Comparison of ENCODE assay signal across 26 cellular contexts in the genomic region with DNA sequence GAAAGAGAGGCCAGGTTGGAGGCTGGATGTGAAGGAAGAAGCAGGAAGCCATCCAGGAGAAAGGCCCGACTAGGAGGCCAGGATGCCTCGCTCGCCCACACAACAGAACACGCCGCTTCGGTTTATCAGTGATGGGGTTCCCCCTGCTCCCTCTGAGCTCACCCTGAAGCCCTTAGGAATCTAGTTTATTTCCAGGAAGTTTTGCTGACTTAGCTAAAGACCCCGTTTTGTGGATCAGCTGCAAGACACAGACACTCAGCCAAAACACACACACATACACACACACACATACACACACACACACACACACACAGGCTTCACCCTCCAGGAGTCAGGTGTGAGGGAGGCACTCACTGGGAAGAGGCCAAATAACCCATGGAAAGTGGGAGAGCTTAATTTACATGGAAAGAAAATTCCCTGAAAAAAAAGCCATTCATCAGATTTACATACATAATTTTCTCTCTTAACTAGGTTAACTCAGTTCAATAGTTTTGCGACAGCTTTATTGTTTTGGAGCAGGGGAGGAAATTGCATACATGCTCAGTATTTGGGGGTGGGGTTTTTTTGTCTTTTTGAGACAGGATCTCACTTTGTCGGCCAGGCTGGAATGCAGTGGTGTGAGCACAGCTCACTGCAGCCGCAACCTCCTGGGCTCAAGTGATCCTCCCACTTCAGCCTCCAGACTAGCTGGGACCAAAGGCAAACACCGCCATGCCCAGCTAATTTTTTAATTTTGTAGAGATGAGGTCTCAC.
DNase-seq lines count a peak whose midpoint lies in the region; ATAC-seq and TF ChIP-seq lines count a peak whose summit lies in the region.
"Had no signal": no experiment of that assay in that cellular context is flagged by ENCODE, and none has a peak within 500 bp of the region (broad histone marks: within the 10 kb centered on the region; RNA-seq: fewer than 3 reads in every experiment).

No MANE protein-coding gene starts in this region.

- H3F3A ChIP-seq in smooth muscle cell (ENCODE audit: low read depth): no peaks in the 10 kb centered on the region

- H3K4me3 ChIP-seq in HAP-1: no peak overlapping the region
- H3K4me3 ChIP-seq in SK-N-MC: no peak overlapping the region
- no peak overlapping the region for H3K4me3 ChIP-seq in smooth muscle cell

- ATAC-seq in activated T-helper 17 cell treated with anti-CD3 and anti-CD28 coated beads, Interleukin-2, amount 50 U/mL, for 72 hours (replicated peaks): no peak
- no peak for ATAC-seq in HG02798 (IDR thresholded peaks at IDR 0.05; ENCODE audit: poor library complexity, unreplicated experiment)
- ATAC-seq: Panc1, T-helper 17 cell had no signal

- no peaks in the 10 kb centered on the region for H3K4me1 Mint-ChIP-seq in activated T-helper 17 cell treated with anti-CD3 and anti-CD28 coated beads, Interleukin-2, amount 50 U/mL, for 72 hours
- no peaks in the 10 kb centered on the region for H3K4me1 Mint-ChIP-seq in chondrocyte (ENCODE audit: low read depth)
- H3K4me1 Mint-ChIP-seq: CD14-positive monocyte had no signal

- no peaks in the 10 kb centered on the region for H3K36me3 Mint-ChIP-seq in activated T-helper 17 cell treated with anti-CD3 and anti-CD28 coated beads, Interleukin-2, amount 50 U/mL, for 72 hours (ENCODE audit: low read depth)
- no peaks in the 10 kb centered on the region for H3K36me3 Mint-ChIP-seq in chondrocyte (ENCODE audit: low read depth)
- H3K36me3 Mint-ChIP-seq: CD14-positive monocyte had no signal

- H3K9ac ChIP-seq in SK-N-MC (ENCODE audit: insufficient read length): no peak overlapping the region
- no peak overlapping the region for H3K9ac ChIP-seq in smooth muscle cell (ENCODE audit: low read depth)
- H3K9ac ChIP-seq: SK-N-SH had no signal

- H3K27me3 ChIP-seq in HAP-1 (ENCODE audit: low read depth) (peaks cover 2% of the 10 kb centered on the region; the same call in 1 of the 2 replicates), smooth muscle cell (ENCODE audit: low read depth) (no peaks in the 10 kb centered on the region)
- H3K27me3 ChIP-seq: BE2C had no signal

- DNase-seq in HAP-1 (ENCODE audit: low spot score in 2 of 2) (peak; percentile 29 to 54), SK-N-MC (ENCODE audit: low read depth, low spot score) (no peak), left kidney (ENCODE audit: low read depth, low spot score) (peak; percentile 22), smooth muscle cell (lab: John Stamatoyannopoulos, UW; ENCODE audit: unreplicated experiment) (no peak), chondrocyte (ENCODE audit: low spot score) (no peak)
- DNase-seq: ACHN, BE2C, Calu3, DMS79 treated with DMSO at 0.1 percent for 48 hours, GF-D8, HCEC 1CT, Kasumi-1, NCI-H1092 treated with DMSO at 0.1 percent for 48 hours, NCI-H1436, NCI-H187, NCI-H2107, NCI-H446 treated with DMSO at 0.1 percent for 48 hours, NCI-H526, SIG-M5, SK-N-SH, T-helper 17 cell had no signal

- in situ Hi-C loops in HAP-1 (cut with MboI; ENCODE audit: low sequenced_read_pairs): no loop called here

- 0 out of 2 replicates have a peak overlapping the region, but pooled peaks have one; percentile 22 for H3K27ac ChIP-seq in SK-N-MC
- H3K27ac ChIP-seq in smooth muscle cell (ENCODE audit: low read depth): no peak overlapping the region
- H3K27ac ChIP-seq: RWPE1 had no signal

- H3K4me1 ChIP-seq in HAP-1 (peaks cover 11% of the 10 kb centered on the region), smooth muscle cell (ENCODE audit: low read depth) (no peaks in the 10 kb centered on the region)

- WGBS in smooth muscle cell (ENCODE audit: low lambda C conversion rate): 43% methylated on average over 11 of the region's 11 CpGs

- no peaks in the 10 kb centered on the region for H3K9me3 Mint-ChIP-seq in activated T-helper 17 cell treated with anti-CD3 and anti-CD28 coated beads, Interleukin-2, amount 50 U/mL, for 72 hours
- no peaks in the 10 kb centered on the region for H3K9me3 Mint-ChIP-seq in chondrocyte (ENCODE audit: low read depth)
- H3K9me3 Mint-ChIP-seq: CD14-positive monocyte had no signal

- H2AFZ ChIP-seq in smooth muscle cell (ENCODE audit: low read depth): peak overlapping the region; percentile 9

- H3K79me2 ChIP-seq in smooth muscle cell (ENCODE audit: low read depth): no peaks in the 10 kb centered on the region

- no peaks in the 10 kb centered on the region for H3K9me3 ChIP-seq in HAP-1
- H3K9me3 ChIP-seq in SK-N-MC (ENCODE audit: low read depth, low read length): no peaks in the 10 kb centered on the region
- no peaks in the 10 kb centered on the region for H3K9me3 ChIP-seq in smooth muscle cell (replicated peaks; ENCODE audit: low read depth)
- H3K9me3 ChIP-seq: BE2C, SK-N-SH had no signal

- no peak overlapping the region for H3K4me2 ChIP-seq in smooth muscle cell
- H3K4me2 ChIP-seq: SK-N-SH had no signal

- TF ChIP-seq CTCF in smooth muscle cell (IDR thresholded peaks at IDR 0.05; ENCODE audit: borderline replicate concordance, insufficient read depth, poor library complexity, severe bottlenecking) (no peak), chondrocyte (IDR thresholded peaks at IDR 0.05) (no peak)

- H3K27me3 Mint-ChIP-seq in activated T-helper 17 cell treated with anti-CD3 and anti-CD28 coated beads, Interleukin-2, amount 50 U/mL, for 72 hours: peaks cover 21% of the 10 kb centered on the region
- H3K27me3 Mint-ChIP-seq in chondrocyte (ENCODE audit: low read depth): peaks cover 61% of the 10 kb centered on the region

- no peak overlapping the region for H3K27ac Mint-ChIP-seq in activated T-helper 17 cell treated with anti-CD3 and anti-CD28 coated beads, Interleukin-2, amount 50 U/mL, for 72 hours
- H3K27ac Mint-ChIP-seq in chondrocyte (ENCODE audit: unreplicated experiment): no peak overlapping the region
- H3K27ac Mint-ChIP-seq: T-helper 17 cell had no signal

- H3K4me3 Mint-ChIP-seq in activated T-helper 17 cell treated with anti-CD3 and anti-CD28 coated beads, Interleukin-2, amount 50 U/mL, for 72 hours: no peak overlapping the region
- H3K4me3 Mint-ChIP-seq in chondrocyte (ENCODE audit: unreplicated experiment): no peak overlapping the region
- H3K4me3 Mint-ChIP-seq: CD14-positive monocyte, T-helper 17 cell had no signal

- no peaks in the 10 kb centered on the region for H3K36me3 ChIP-seq in HAP-1 (replicated peaks)
- no peaks in the 10 kb centered on the region for H3K36me3 ChIP-seq in SK-N-MC (ENCODE audit: insufficient read depth, low read length)
- H3K36me3 ChIP-seq in smooth muscle cell (ENCODE audit: low read depth): no peaks in the 10 kb centered on the region
- H3K36me3 ChIP-seq: BE2C had no signal

- H4K20me1 ChIP-seq in smooth muscle cell (ENCODE audit: low read depth): no peaks in the 10 kb centered on the region

Comparison
In these comparisons a context has a peak if more than half of its experiments do, and no peak if none do; other contexts are left out.
1. DNase-seq: peak in HAP-1 (2 of 2) and left kidney (single experiment); none in SK-N-MC (single experiment), smooth muscle cell (single experiment) and chondrocyte (single experiment).